ENCODE assay signal across 28 cellular contexts in genomic region chr14:90045608-90046007, GRCh38. TPM values are rescaled to one million over a fixed set of nuclear protein-coding genes. Genes with fewer than 3 reads are reported as not detected.
"Had no signal": no experiment of that assay in that cellular context is flagged by ENCODE, and none has a peak within 500 bp of the region (broad histone marks: within the 10 kb centered on the region; RNA-seq: fewer than 3 reads in every experiment).

No MANE protein-coding gene starts in this region.

- H3K79me2 ChIP-seq: parathyroid adenoma had no signal

- H3K9me3 Mint-ChIP-seq: effector memory CD8-positive, alpha-beta T cell; memory B cell; naive thymus-derived CD4-positive, alpha-beta T cell; nephron; neural progenitor cell; stimulated activated memory B cell treated with anti-CD40 and anti-IgM and Interleukin-4, amounts not matched to agents 10 μg/mL and 1 μg/mL and 100 μg/mL, for 72 hours; type B pancreatic cell had no signal

- H3K36me3 ChIP-seq: neural progenitor cell, right atrium auricular region had no signal

- H3K4me1 Mint-ChIP-seq: memory B cell; naive thymus-derived CD4-positive, alpha-beta T cell; stimulated activated memory B cell treated with anti-CD40 and anti-IgM and Interleukin-4, amounts not matched to agents 10 μg/mL and 1 μg/mL and 100 μg/mL, for 72 hours had no signal

- H3K4me3 Mint-ChIP-seq: effector memory CD8-positive, alpha-beta T cell; memory B cell; naive thymus-derived CD4-positive, alpha-beta T cell; nephron; neural progenitor cell; stimulated activated memory B cell treated with anti-CD40 and anti-IgM and Interleukin-4, amounts not matched to agents 10 μg/mL and 1 μg/mL and 100 μg/mL, for 72 hours; type B pancreatic cell had no signal

- H3K9ac ChIP-seq: neural progenitor cell, parathyroid adenoma had no signal

- H3K4me1 ChIP-seq: parathyroid adenoma, right atrium auricular region, testis, tibial artery had no signal

- H3K9me3 ChIP-seq: heart right ventricle, right atrium auricular region, testis, tibial artery had no signal

- H3K4me3 ChIP-seq: heart right ventricle, lung, neural progenitor cell, right atrium auricular region, testis, tibial artery had no signal

- H3K27ac ChIP-seq: heart right ventricle, neural progenitor cell, parathyroid adenoma, right atrium auricular region, testis, tibial artery had no signal

- DNase-seq: caudate nucleus; cerebellar nuclear complex; effector memory CD8-positive, alpha-beta T cell; glutamatergic neuron; heart right ventricle; hippocampal formation; islet precursor cell; kidney glomerular epithelial cell; left colon; left ventricle myocardium superior; midbrain; naive thymus-derived CD4-positive, alpha-beta T cell; stimulated activated CD4-positive, alpha-beta T cell treated with anti-CD3 and anti-CD28 coated beads, Interleukin-4, amount 100 ng/mL, for 4 hours; stimulated activated naive CD8-positive, alpha-beta T cell treated with anti-CD3 and anti-CD28 coated beads, Interleukin-15, Interleukin-2, amounts not matched to agents 100 U/mL and 50 U/mL, for 24 hours; substantia nigra; testis; tibial artery had no signal

- H3K27me3 ChIP-seq: neural progenitor cell, right atrium auricular region, testis had no signal

- H3K27ac Mint-ChIP-seq: effector memory CD8-positive, alpha-beta T cell; memory B cell; naive thymus-derived CD4-positive, alpha-beta T cell; nephron; neural progenitor cell; progenitor cell of endocrine pancreas; stimulated activated memory B cell treated with anti-CD40 and anti-IgM and Interleukin-4, amounts not matched to agents 10 μg/mL and 1 μg/mL and 100 μg/mL, for 72 hours; type B pancreatic cell had no signal

- H2AFZ ChIP-seq: neural progenitor cell, parathyroid adenoma had no signal

- H3K27me3 Mint-ChIP-seq: memory B cell; naive thymus-derived CD4-positive, alpha-beta T cell; progenitor cell of endocrine pancreas had no signal

- ATAC-seq: effector memory CD8-positive, alpha-beta T cell; heart right ventricle; left colon; left ventricle myocardium superior; naive thymus-derived CD4-positive, alpha-beta T cell; sciatic nerve; stimulated activated memory B cell treated with anti-CD40 and anti-IgM and Interleukin-4, amounts not matched to agents 10 μg/mL and 1 μg/mL and 100 μg/mL, for 72 hours; stimulated activated naive CD8-positive, alpha-beta T cell treated with anti-CD3 and anti-CD28 coated beads, Interleukin-15, Interleukin-2, amounts not matched to agents 100 U/mL and 50 U/mL, for 24 hours had no signal

- H3K4me2 ChIP-seq: neural progenitor cell had no signal

RNA-seq across cellular contexts. Expression of gene KCNK13, which starts 16.2 kb away (rescaled TPM):
- total RNA-seq: osteoblast, progenitor cell of endocrine pancreas had no signal
- polyA plus RNA-seq: naive thymus-derived CD4-positive, alpha-beta T cell had no signal
